In the genomic region with DNA sequence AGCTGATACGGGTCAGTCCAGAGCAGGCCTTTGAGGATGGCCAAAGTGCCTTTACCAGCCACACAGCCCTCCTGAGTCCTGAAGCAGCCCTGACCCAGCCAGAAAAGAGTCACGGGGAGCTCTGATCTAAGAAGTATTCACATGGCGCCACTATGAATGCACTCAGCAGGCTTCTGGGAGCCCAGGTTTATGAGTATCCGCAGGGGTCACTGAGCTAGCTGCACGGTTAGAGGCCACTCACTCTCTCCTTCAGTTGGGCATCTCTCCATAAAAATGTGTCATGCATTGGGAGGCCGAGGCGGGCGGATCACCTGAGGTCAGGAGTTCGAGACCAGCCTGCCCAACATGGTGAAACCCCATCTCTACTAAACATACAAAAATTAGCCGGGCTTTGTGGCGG, we compare ENCODE assay signal across 1 cellular context.
TF ChIP-seq lines count a peak whose summit lies in the region.

No MANE protein-coding gene starts in this region.

TF ChIP-seq in HCT116, 20 proteins besides CTCF, POLR2A, EP300 and RAD21 (continued from another document):
- TF ChIP-seq, protein P1, sequence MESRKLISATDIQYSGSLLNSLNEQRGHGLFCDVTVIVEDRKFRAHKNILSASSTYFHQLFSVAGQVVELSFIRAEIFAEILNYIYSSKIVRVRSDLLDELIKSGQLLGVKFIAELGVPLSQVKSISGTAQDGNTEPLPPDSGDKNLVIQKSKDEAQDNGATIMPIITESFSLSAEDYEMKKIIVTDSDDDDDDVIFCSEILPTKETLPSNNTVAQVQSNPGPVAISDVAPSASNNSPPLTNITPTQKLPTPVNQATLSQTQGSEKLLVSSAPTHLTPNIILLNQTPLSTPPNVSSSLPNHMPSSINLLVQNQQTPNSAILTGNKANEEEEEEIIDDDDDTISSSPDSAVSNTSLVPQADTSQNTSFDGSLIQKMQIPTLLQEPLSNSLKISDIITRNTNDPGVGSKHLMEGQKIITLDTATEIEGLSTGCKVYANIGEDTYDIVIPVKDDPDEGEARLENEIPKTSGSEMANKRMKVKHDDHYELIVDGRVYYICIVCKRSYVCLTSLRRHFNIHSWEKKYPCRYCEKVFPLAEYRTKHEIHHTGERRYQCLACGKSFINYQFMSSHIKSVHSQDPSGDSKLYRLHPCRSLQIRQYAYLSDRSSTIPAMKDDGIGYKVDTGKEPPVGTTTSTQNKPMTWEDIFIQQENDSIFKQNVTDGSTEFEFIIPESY (IDR thresholded peaks at IDR 0.05; ENCODE audit: extremely low read depth, insufficient replicate concordance, low read length): no peak
- TF ChIP-seq SIN3A (IDR thresholded peaks at IDR 0.05; ENCODE audit: low read depth): no peak
- no peak for TF ChIP-seq FOSL1 (IDR thresholded peaks at IDR 0.05; ENCODE audit: low read depth)
- no peak for TF ChIP-seq SP1 (IDR thresholded peaks at IDR 0.05; ENCODE audit: low read depth)
- TF ChIP-seq TCF7L2 (IDR thresholded peaks at IDR 0.05; ENCODE audit: borderline replicate concordance, extremely low read depth, insufficient read depth, insufficient read length): no peak
- TF ChIP-seq EZH2 (IDR thresholded peaks at IDR 0.05): no peak
- TF ChIP-seq CBX3 (IDR thresholded peaks at IDR 0.05; ENCODE audit: low read depth): no peak
- TF ChIP-seq, protein P2, sequence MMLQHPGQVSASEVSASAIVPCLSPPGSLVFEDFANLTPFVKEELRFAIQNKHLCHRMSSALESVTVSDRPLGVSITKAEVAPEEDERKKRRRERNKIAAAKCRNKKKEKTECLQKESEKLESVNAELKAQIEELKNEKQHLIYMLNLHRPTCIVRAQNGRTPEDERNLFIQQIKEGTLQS (IDR thresholded peaks at IDR 0.05): no peak
- no peak for TF ChIP-seq ZFX (IDR thresholded peaks at IDR 0.05)
TF ChIP-seq in HCT116: peak in this region for 0.
